In the genomic region with DNA sequence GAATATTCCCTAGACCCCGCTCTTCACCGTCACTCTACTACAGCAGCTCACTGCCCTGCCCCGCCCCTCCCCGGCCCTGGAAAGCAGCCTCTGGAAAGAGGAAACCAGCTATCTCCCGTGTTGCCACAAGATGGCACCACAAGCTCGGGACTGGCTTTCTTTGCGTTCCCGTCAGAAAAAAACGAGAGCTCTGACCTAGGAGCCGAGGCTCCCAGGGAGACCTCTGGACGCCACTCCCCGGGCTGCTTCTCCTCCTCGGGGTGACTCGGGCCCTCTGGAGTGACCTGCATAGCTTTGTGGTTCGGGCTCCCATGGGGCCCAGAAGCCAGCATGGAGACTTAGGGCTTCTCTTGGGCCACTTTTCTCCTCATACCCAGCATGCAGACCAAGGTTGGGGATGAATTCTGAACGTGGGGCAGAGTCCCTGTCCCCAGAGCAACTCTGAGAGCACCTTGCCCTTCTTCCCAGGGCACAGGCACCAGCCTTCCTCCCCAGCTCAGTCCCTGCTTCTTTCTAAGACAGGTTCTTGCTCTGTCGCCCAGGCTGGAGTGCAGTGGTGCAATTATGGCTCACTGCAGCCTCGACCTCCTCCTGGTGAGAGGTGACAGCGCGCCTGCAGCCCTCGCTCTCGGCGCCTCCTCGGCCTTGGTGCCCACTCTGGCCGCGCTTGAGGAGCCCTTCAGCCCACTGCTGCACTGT, we compare ENCODE assay signal across 8 cellular contexts. TPM values are rescaled to one million over a fixed set of nuclear protein-coding genes. Genes with fewer than 3 reads are reported as not detected.
A peak's percentile ranks its signal among the peaks of the same experiment; 100 is the strongest.
DNase-seq lines count a peak whose midpoint lies in the region; ATAC-seq and TF ChIP-seq lines count a peak whose summit lies in the region.

No MANE protein-coding gene starts in this region.

- no peak for TF ChIP-seq POLR2A in lower leg skin (IDR thresholded peaks at IDR 0.05)

- peaks cover 4% of the 10 kb centered on the region; the same call in 1 of the 2 replicates for H3K36me3 Mint-ChIP-seq in HFFc6 (ENCODE audit: low read depth)

- H3K27ac ChIP-seq in BLaER1 treated with 17β-estradiol and CSF1 and Interleukin-3, amounts not matched to agents 10 nM and 100 nM: no peak overlapping the region

- peaks cover 0 to 11% (median 9%) of the 10 kb centered on the region in 11 experiments; a peak in 14 of 22 replicates for H3K9me3 ChIP-seq in BLaER1 treated with 17β-estradiol and CSF1 and Interleukin-3, amounts not matched to agents 10 nM and 100 nM (replicated peaks in 1 of 11)

- peak overlapping the region; percentile 6 to 88 (median 51); a peak in 18 of 22 replicates for H3K4me2 ChIP-seq in BLaER1 treated with 17β-estradiol and CSF1 and Interleukin-3, amounts not matched to agents 10 nM and 100 nM

- peaks cover 4% of the 10 kb centered on the region; the same call in 1 of the 2 replicates for H3K9me3 Mint-ChIP-seq in HFFc6

- DNase-seq in HFFc6 (peak; percentile 73), NCI-H526 (lab: John Stamatoyannopoulos, UW) (peak; percentile 73 to 94), dedifferentiated amniotic fluid mesenchymal stem cell (ENCODE audit: extremely low spot score) (peak; percentile 84), lower leg skin (ENCODE audit: low spot score in 2 of 2) (peak; percentile 83 to 97)
- peak; percentile 77 for DNase-seq in activated CD4-positive, alpha-beta T cell treated with anti-CD3 and anti-CD28 coated beads, Interleukin-2, amount 50 U/mL, for 1 hour
- DNase-seq in stimulated activated CD4-positive, alpha-beta T cell treated with anti-CD3 and anti-CD28 coated beads, Interleukin-4, amount 100 ng/mL, for 48 hours (ENCODE audit: low read depth in 2 of 2): peak; percentile 75 to 81

- no peak overlapping the region for H3K9ac ChIP-seq in BLaER1 treated with 17β-estradiol and CSF1 and Interleukin-3, amounts not matched to agents 10 nM and 100 nM

- peaks cover 17 to 29% (median 21%) of the 10 kb centered on the region in 10 experiments for H3K4me1 ChIP-seq in BLaER1 treated with 17β-estradiol and CSF1 and Interleukin-3, amounts not matched to agents 10 nM and 100 nM

- intact Hi-C loops in lower leg skin (cut with DNase I; ENCODE audit: low total_unique reads): no loop called here

- no peak for ATAC-seq in GM21381 (IDR thresholded peaks at IDR 0.05; ENCODE audit: unreplicated experiment)

- H3K4me3 Mint-ChIP-seq in HFFc6: peak overlapping the region; percentile 52; the same call in 1 of the 2 replicates

- no peak overlapping the region for H3K27ac Mint-ChIP-seq in HFFc6

- no peak overlapping the region; a peak in 1 of 20 replicates for H3K4me3 ChIP-seq in BLaER1 treated with 17β-estradiol and CSF1 and Interleukin-3, amounts not matched to agents 10 nM and 100 nM
- no peak overlapping the region for H3K4me3 ChIP-seq in lower leg skin (ENCODE audit: low read depth, poor library complexity, severe bottlenecking)

- H3K36me3 ChIP-seq in BLaER1 treated with 17β-estradiol and CSF1 and Interleukin-3, amounts not matched to agents 10 nM and 100 nM: no peaks in the 10 kb centered on the region

- H3K27me3 ChIP-seq in BLaER1 treated with 17β-estradiol and CSF1 and Interleukin-3, amounts not matched to agents 10 nM and 100 nM: peaks cover 37 to 50% (median 45%) of the 10 kb centered on the region in 11 experiments

- peak; percentile 88 for TF ChIP-seq CTCF in HFFc6 (IDR thresholded peaks at IDR 0.05)
- peak in 1 of 3 donors; percentile 49 for TF ChIP-seq CTCF in lower leg skin (IDR thresholded peaks at IDR 0.05)

- peaks cover 28% of the 10 kb centered on the region for H3K4me1 Mint-ChIP-seq in HFFc6 (ENCODE audit: low read depth)

- H4K20me1 ChIP-seq in BLaER1 treated with 17β-estradiol and CSF1 and Interleukin-3, amounts not matched to agents 10 nM and 100 nM: peaks cover 0 to 12% (median 0%) of the 10 kb centered on the region in 11 experiments; a peak in 8 of 22 replicates

- WGBS in lower leg skin, 2 donors: 27 to 30% methylated on average over 25 to 26 of the region's 26 CpGs

- H3K27me3 Mint-ChIP-seq in HFFc6 (ENCODE audit: insufficient read depth): peaks cover 3% of the 10 kb centered on the region

RNA-seq across cellular contexts. Expression of gene STOML1, which starts 19.0 kb away (rescaled TPM):
- 10 to 100 TPM; 21.4 to 30.6 (median 24.7) TPM for total RNA-seq in HFFc6 (2021; fragmentation: NEBNext Ultra II Directional; extraction: Animal tissue kit (Norgen Biotek cat#: 25700))
- total RNA-seq in lower leg skin: 10 to 100 TPM; 14.4 to 24.6 (median 23.9) TPM

RNA-seq across cellular contexts. Expression of gene PML, which starts 21.4 kb away (rescaled TPM):
- total RNA-seq in HFFc6 (2021; fragmentation: NEBNext Ultra II Directional; extraction: Animal tissue kit (Norgen Biotek cat#: 25700)): 10 to 100 TPM; 45.2 to 51.8 (median 47.5) TPM
- total RNA-seq in lower leg skin: 10 to 100 TPM; 48.5 to 73.7 (median 60.3) TPM

RNA-seq across cellular contexts. Expression of gene LOXL1, which starts 46.9 kb away (rescaled TPM):
- 100 to 1,000 TPM; 235 to 309 (median 288) TPM for total RNA-seq in HFFc6 (2021; fragmentation: NEBNext Ultra II Directional; extraction: Animal tissue kit (Norgen Biotek cat#: 25700))
- 1 to 10 TPM; 4.6 to 8.2 (median 6.6) TPM for total RNA-seq in lower leg skin

Comparison
In these comparisons a context has a peak if more than half of its experiments do, and no peak if none do; other contexts are left out.
1. RNA of gene LOXL1, which starts 46.9 kb away (total RNA-seq): 235 to 309 TPM in HFFc6; 4.6 to 8.2 TPM in lower leg skin; every median in the first group is over 10 times any median in the second.
2. Peak in every context shown above with its lines, with median percentiles within 50 percentile points of each other: DNase-seq.